9 cellular contexts compared by ENCODE assay signal in genomic region chr7:27151341-27151944, GRCh38. TPM values are rescaled to one million over a fixed set of nuclear protein-coding genes. Genes with fewer than 3 reads are reported as not detected.
DNase-seq lines count a peak whose midpoint lies in the region; ATAC-seq, FAIRE-seq and TF ChIP-seq lines count a peak whose summit lies in the region.
"Had no signal": no experiment of that assay in that cellular context is flagged by ENCODE, and none has a peak within 500 bp of the region (broad histone marks: within the 10 kb centered on the region; RNA-seq: fewer than 3 reads in every experiment).

No MANE protein-coding gene starts in this region.

- no peaks in the 10 kb centered on the region for H3K36me3 ChIP-seq in GM06990 (ENCODE audit: control insufficient read depth, insufficient read depth, low read length)
- H3K36me3 ChIP-seq in OCI-LY7 (ENCODE audit: insufficient read depth, low read length), result no peaks in the 10 kb centered on the region
- no peaks in the 10 kb centered on the region for H3K36me3 ChIP-seq in esophagus squamous epithelium
- H3K36me3 ChIP-seq in rectal smooth muscle tissue (ENCODE audit: control insufficient read depth, insufficient read depth, low read length), result no peaks in the 10 kb centered on the region

- H2AFZ ChIP-seq in OCI-LY7 (ENCODE audit: low read length), result peak overlapping the region; percentile 95

- peak overlapping the region; percentile 93 for H3K9ac ChIP-seq in rectal smooth muscle tissue (ENCODE audit: low read length)

- 14 to 16% methylated on average over 11 to 14 of the region's 27 CpGs for WGBS in esophagus squamous epithelium, 2 donors

- H4K20me1 ChIP-seq in OCI-LY7 (ENCODE audit: insufficient read depth, low read length), result no peaks in the 10 kb centered on the region

- H3K4me1 ChIP-seq in OCI-LY7 (ENCODE audit: insufficient read depth, low read length, poor library complexity, severe bottlenecking) (peaks cover 54% of the 10 kb centered on the region), esophagus squamous epithelium (peaks cover 28 to 74% (median 40%) of the 10 kb centered on the region in 3 donors), rectal smooth muscle tissue (ENCODE audit: control insufficient read depth, insufficient read depth, low read length) (peaks cover 23% of the 10 kb centered on the region)

- ATAC-seq in GM19397 (IDR thresholded peaks at IDR 0.05; ENCODE audit: unreplicated experiment) (no peak), GM21526 (IDR thresholded peaks at IDR 0.05; ENCODE audit: low FRiP score, unreplicated experiment) (no peak), HG02678 (IDR thresholded peaks at IDR 0.05; ENCODE audit: unreplicated experiment) (no peak)

- H3K27me3 ChIP-seq in GM06990 (replicated peaks; ENCODE audit: control insufficient read depth, insufficient read depth, low read length) (peaks cover 2% of the 10 kb centered on the region; the same call in 1 of the 2 replicates), esophagus squamous epithelium (peaks cover 10 to 100% (median 49%) of the 10 kb centered on the region in 4 donors), rectal smooth muscle tissue (ENCODE audit: control insufficient read depth, insufficient read depth, low read length) (peaks cover 7% of the 10 kb centered on the region)

- DNase-seq in GM06990 (ENCODE audit: extremely low read depth, insufficient read length) (no peak), OCI-LY7 (ENCODE audit: low spot score) (no peak), esophagus squamous epithelium (lab: John Stamatoyannopoulos, UW) (no peak), H54 (ENCODE audit: insufficient read length, low spot score) (no peak)
- DNase-seq: cerebellar nuclear complex had no signal

- H3K4me3 ChIP-seq in GM06990 (replicated peaks; ENCODE audit: low read depth, low read length) (peak overlapping the region; percentile 51), OCI-LY7 (ENCODE audit: low read depth, low read length, poor library complexity, severe bottlenecking) (peak overlapping the region; percentile 75), esophagus squamous epithelium (peak overlapping the region; percentile 24 to 64 (median 42)), rectal smooth muscle tissue (ENCODE audit: low read length) (peak overlapping the region; percentile 90)

- TF ChIP-seq POLR2A in esophagus squamous epithelium (IDR thresholded peaks at IDR 0.05) (no peak), H54 (IDR thresholded peaks at IDR 0.05; ENCODE audit: low read depth, low read length) (no peak)

- no peak overlapping the region for H3K27ac ChIP-seq in OCI-LY7 (ENCODE audit: low read depth, low read length, poor library complexity, severe bottlenecking)
- H3K27ac ChIP-seq in esophagus squamous epithelium, result peak overlapping the region in 3 of 4 donors; percentile 9 to 67 (median 59)
- peak overlapping the region; percentile 96 for H3K27ac ChIP-seq in rectal smooth muscle tissue (ENCODE audit: low read depth, low read length)

- H3K4me2 ChIP-seq in OCI-LY7 (ENCODE audit: low read length), result peak overlapping the region; percentile 94

- CTCF ChIA-PET in OCI-LY7 (lab: Charles Lee; ENCODE audit: unreplicated experiment), result no interaction called here

- BruUV-seq in OCI-LY7 (replicated peaks; lab: Mats Ljungman, UMichigan), result TSS peak; percentile 90

- intact Hi-C loops in OCI-LY7 (cut with micrococcal nuclease; ENCODE audit: unreplicated experiment), result loop anchor here (2.0 to 10.0 kb wide), 3 partner anchors 55 to 1257 kb away; no protein-coding TSS in a partner anchor
- intact Hi-C loops in esophagus squamous epithelium (cut with DNase I), result loop anchor here (5.0 kb wide), 1 partner anchor 659 kb away; no protein-coding TSS in a partner anchor

- H3K9me3 ChIP-seq in OCI-LY7 (ENCODE audit: low read length) (no peaks in the 10 kb centered on the region), esophagus squamous epithelium (no peaks in the 10 kb centered on the region)

- TF ChIP-seq CTCF in GM06990 (IDR thresholded peaks at IDR 0.05; ENCODE audit: insufficient read depth, low read length, poor library complexity, severe bottlenecking) (no peak), OCI-LY7 (conservative IDR thresholded peaks at IDR 0.05; ENCODE audit: low read length) (no peak), esophagus squamous epithelium (IDR thresholded peaks at IDR 0.05) (no peak)

- POLR2A ChIA-PET in OCI-LY7 (lab: Charles Lee), result interaction anchor here (0.8 to 1.5 kb wide), 4 partner anchors 8 to 288 kb away, joined by 3 to 4 read pairs (median 4); no protein-coding TSS in a partner anchor

- no peak for FAIRE-seq in H54 (lab: Jason Lieb, UNC)

- H3K79me2 ChIP-seq in OCI-LY7 (ENCODE audit: insufficient read depth, low read depth, low read length), result peaks cover 8% of the 10 kb centered on the region; the same call in 1 of the 2 replicates

- no peaks in the 10 kb centered on the region for H3K9me2 ChIP-seq in OCI-LY7 (ENCODE audit: insufficient read depth, low read length)

RNA-seq across cellular contexts. Expression of gene HOXA3, which starts 0.9 kb away (rescaled TPM):
- total RNA-seq in OCI-LY7 (2014; rRNA removed; shearing (Covaris generic)), result 0.41 TPM in 1 of 2 replicates, not detected in the other
- total RNA-seq in OCI-LY7 (2022) (2.6 and 2.7 TPM in 2 replicates), esophagus squamous epithelium (1 to 10 TPM; 3.6 to 8.7 (median 6.6) TPM)

RNA-seq across cellular contexts. Expression of gene HOXA6, which starts 3.9 kb away (rescaled TPM):
- total RNA-seq in OCI-LY7 (2014; rRNA removed; shearing (Covaris generic)), result 4.1 and 6.7 TPM in 2 replicates
- total RNA-seq in OCI-LY7 (2022) (10.2 and 12.0 TPM in 2 replicates), esophagus squamous epithelium (1 to 10 TPM in 1 of 4 donors, under 1 TPM in 1, not detected in 2; 0.26 to 1.3 TPM)

RNA-seq across cellular contexts. Expression of gene HOXA7, which starts 5.0 kb away (rescaled TPM):
- total RNA-seq in OCI-LY7 (2014; rRNA removed; shearing (Covaris generic)), result 4.1 and 6.0 TPM in 2 replicates
- total RNA-seq in OCI-LY7 (2022) (0.42 and 1.2 TPM in 2 replicates), esophagus squamous epithelium (under 1 TPM; 0.23 to 0.76 (median 0.48) TPM)

RNA-seq across cellular contexts. Expression of gene HOXA5, which starts 8.0 kb away (rescaled TPM):
- 3.4 and 17.5 TPM in 2 replicates for total RNA-seq in OCI-LY7 (2014; rRNA removed; shearing (Covaris generic))
- 7.4 and 7.9 TPM in 2 replicates for total RNA-seq in OCI-LY7 (2022)
- 1 to 10 TPM; 3.6 to 8.2 (median 6.8) TPM for total RNA-seq in esophagus squamous epithelium

RNA-seq across cellular contexts. Expression of gene HOXA9, which starts 13.9 kb away (rescaled TPM):
- not detected in 2 replicates for total RNA-seq in OCI-LY7 (2014; rRNA removed; shearing (Covaris generic))
- not detected in 2 replicates for total RNA-seq in OCI-LY7 (2022)
- 1 to 10 TPM in 1 of 4 donors, under 1 TPM in 1, not detected in 2; 0.57 to 1.1 TPM for total RNA-seq in esophagus squamous epithelium
